9 cellular contexts compared by ENCODE assay signal in the genomic region with DNA sequence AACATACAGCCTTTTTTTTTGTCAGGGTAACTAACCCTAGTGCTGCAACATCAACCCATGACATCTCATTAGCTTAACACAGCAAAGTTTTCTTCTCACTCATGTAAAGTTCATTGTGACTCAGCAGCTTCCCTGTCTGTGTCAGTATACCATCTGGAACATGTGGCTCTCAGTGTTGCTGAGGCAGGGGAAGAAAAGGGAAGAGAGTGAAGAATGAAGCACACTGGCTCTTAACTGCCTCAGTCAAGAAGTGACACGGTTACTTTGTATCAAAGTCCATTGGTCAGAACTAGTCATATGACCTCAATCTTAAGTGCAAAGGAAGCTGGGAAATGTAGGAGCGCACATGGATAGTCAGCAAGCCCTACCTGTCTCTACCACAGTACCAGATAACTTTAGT.
DNase-seq lines count a peak whose midpoint lies in the region; ATAC-seq, FAIRE-seq and TF ChIP-seq lines count a peak whose summit lies in the region.
"Had no signal": no experiment of that assay in that cellular context is flagged by ENCODE, and none has a peak within 500 bp of the region (broad histone marks: within the 10 kb centered on the region; RNA-seq: fewer than 3 reads in every experiment).

No MANE protein-coding gene starts in this region.

- H3K4me3 ChIP-seq in HFF-Myc (replicated peaks; ENCODE audit: low read depth, low read length) (no peak overlapping the region), fibroblast of mammary gland (ENCODE audit: control insufficient read depth, low read depth, low read length) (no peak overlapping the region)
- H3K4me3 ChIP-seq: gastrocnemius medialis had no signal

- peak; percentile 13 for FAIRE-seq in GM12891 (lab: Jason Lieb, UNC)

- DNase-seq in GM12891 (ENCODE audit: insufficient read length, low spot score) (peak; percentile 5), HFF-Myc (ENCODE audit: extremely low read depth, low read depth) (peak; percentile 88), NOMO-1 treated with DMSO at 0.1 percent for 48 hours (lab: John Stamatoyannopoulos, UW; ENCODE audit: unreplicated experiment) (peak; percentile 79), fibroblast of mammary gland (ENCODE audit: low read depth) (peak; percentile 92), GF-D8 (lab: John Stamatoyannopoulos, UW) (no peak)
- DNase-seq in activated CD8-positive, alpha-beta memory T cell treated with anti-CD3 and anti-CD28 coated beads, Interleukin-2, amount 50 U/mL, for 48 hours = no peak
- DNase-seq in activated CD4-positive, CD25-positive, alpha-beta regulatory T cell treated with anti-CD3 and anti-CD28 coated beads, Interleukin-2, amount 50 U/mL, for 72 hours = no peak

- H3K36me3 Mint-ChIP-seq in stimulated activated memory B cell treated with anti-CD40 and anti-IgM and Interleukin-4, amounts not matched to agents 10 μg/mL and 1 μg/mL and 100 μg/mL, for 72 hours = no peaks in the 10 kb centered on the region

- H3K4me3 Mint-ChIP-seq in stimulated activated memory B cell treated with anti-CD40 and anti-IgM and Interleukin-4, amounts not matched to agents 10 μg/mL and 1 μg/mL and 100 μg/mL, for 72 hours = no peak overlapping the region

- no peak for TF ChIP-seq CTCF in HFF-Myc (IDR thresholded peaks at IDR 0.05; ENCODE audit: low read depth, low read length, missing control alignments)
- TF ChIP-seq CTCF in fibroblast of mammary gland (conservative IDR thresholded peaks at IDR 0.05; ENCODE audit: control insufficient read depth, insufficient read depth, low read depth, low read length) = no peak

- H3K27me3 Mint-ChIP-seq in stimulated activated memory B cell treated with anti-CD40 and anti-IgM and Interleukin-4, amounts not matched to agents 10 μg/mL and 1 μg/mL and 100 μg/mL, for 72 hours = no peaks in the 10 kb centered on the region

- TF ChIP-seq POLR2A in GM12891 (IDR thresholded peaks at IDR 0.05; ENCODE audit: low read depth, low read length) = no peak

- ATAC-seq in stimulated activated memory B cell treated with anti-CD40 and anti-IgM and Interleukin-4, amounts not matched to agents 10 μg/mL and 1 μg/mL and 100 μg/mL, for 72 hours = peak; percentile 39
- ATAC-seq: gastrocnemius medialis had no signal

- no peak overlapping the region for H3K27ac Mint-ChIP-seq in stimulated activated memory B cell treated with anti-CD40 and anti-IgM and Interleukin-4, amounts not matched to agents 10 μg/mL and 1 μg/mL and 100 μg/mL, for 72 hours

- no peaks in the 10 kb centered on the region for H3K9me3 Mint-ChIP-seq in stimulated activated memory B cell treated with anti-CD40 and anti-IgM and Interleukin-4, amounts not matched to agents 10 μg/mL and 1 μg/mL and 100 μg/mL, for 72 hours

- H3K4me1 Mint-ChIP-seq in stimulated activated memory B cell treated with anti-CD40 and anti-IgM and Interleukin-4, amounts not matched to agents 10 μg/mL and 1 μg/mL and 100 μg/mL, for 72 hours = no peaks in the 10 kb centered on the region

TF ChIP-seq in GM12891, 5 proteins besides CTCF, POLR2A, EP300 and RAD21:
- TF ChIP-seq SPI1 (IDR thresholded peaks at IDR 0.05; ENCODE audit: low read depth, low read length) (0 out of 2 replicates have a peak, but pooled peaks have one; percentile 40), TAF1 (IDR thresholded peaks at IDR 0.05; ENCODE audit: low read depth, low read length) (no peak)

Comparison
In these comparisons a context has a peak if more than half of its experiments do, and no peak if none do; other contexts are left out.
1. DNase-seq: peak in GM12891 (single experiment), HFF-Myc (single experiment), NOMO-1 treated with DMSO at 0.1 percent for 48 hours (single experiment) and fibroblast of mammary gland (single experiment); none in activated CD8-positive, alpha-beta memory T cell treated with anti-CD3 and anti-CD28 coated beads, Interleukin-2, amount 50 U/mL, for 48 hours (single experiment), activated CD4-positive, CD25-positive, alpha-beta regulatory T cell treated with anti-CD3 and anti-CD28 coated beads, Interleukin-2, amount 50 U/mL, for 72 hours (single experiment) and GF-D8 (single experiment).